Comparison of ENCODE assay signal across 19 cellular contexts in genomic region chr11:113664981-113665710, GRCh38. TPM values are rescaled to one million over a fixed set of nuclear protein-coding genes. Genes with fewer than 3 reads are reported as not detected.
DNase-seq lines count a peak whose midpoint lies in the region; ATAC-seq and TF ChIP-seq lines count a peak whose summit lies in the region.
"Had no signal": no experiment of that assay in that cellular context is flagged by ENCODE, and none has a peak within 500 bp of the region (broad histone marks: within the 10 kb centered on the region; RNA-seq: fewer than 3 reads in every experiment).

No MANE protein-coding gene starts in this region.

- H3K4me2 ChIP-seq in mammary epithelial cell (ENCODE audit: insufficient read depth, low read depth, low read length) = no peak overlapping the region

- H3K36me3 ChIP-seq in mammary epithelial cell (ENCODE audit: insufficient read depth, low read length) = no peaks in the 10 kb centered on the region
- H3K36me3 ChIP-seq: heart left ventricle had no signal

- H3K27ac ChIP-seq in mammary epithelial cell (ENCODE audit: insufficient read depth, low read depth, low read length) = no peak overlapping the region
- H3K27ac ChIP-seq: heart left ventricle, PC-9 had no signal

- no peak overlapping the region for H3K4me3 Mint-ChIP-seq in neural crest cell
- H3K4me3 Mint-ChIP-seq in activated CD4-positive, alpha-beta memory T cell treated with anti-CD3 and anti-CD28 coated beads for 36 hours = no peak overlapping the region
- H3K4me3 Mint-ChIP-seq: activated CD4-positive, alpha-beta T cell treated with anti-CD3 and anti-CD28 coated beads, Interleukin-2, amount 10 ng/mL, durations not matched to agents 7 days and 5 days; type B pancreatic cell had no signal

- 32% methylated on average over 8 of the region's 9 CpGs for WGBS in mammary epithelial cell (ENCODE audit: low coverage, missing lambda C conversion rate)

- CTCF ChIA-PET in mammary epithelial cell (lab: Charles Lee; ENCODE audit: low non-redundant PET) = no interaction called here
- CTCF ChIA-PET in activated CD4-positive, alpha-beta memory T cell treated with anti-CD3 and anti-CD28 coated beads for 36 hours (lab: Charles Lee) = no interaction called here

- no peak overlapping the region for H3K4me3 ChIP-seq in mammary epithelial cell (replicated peaks in 1 of 3; ENCODE audit: insufficient read depth in 1 of 3, low read depth in 2 of 3, low read length in 3 of 3)
- H3K4me3 ChIP-seq: heart left ventricle, PC-9 had no signal

- in situ Hi-C loops in mammary epithelial cell (cut with MboI; ENCODE audit: low sequenced_read_pairs in 2 of 2) = no loop called here

- H2AFZ ChIP-seq in mammary epithelial cell (ENCODE audit: low read depth, low read length) = peak overlapping the region; percentile 4
- H2AFZ ChIP-seq: PC-9 had no signal

- ATAC-seq in GM19455 (IDR thresholded peaks at IDR 0.05; ENCODE audit: unreplicated experiment) (no peak), HG03457 (IDR thresholded peaks at IDR 0.05; ENCODE audit: unreplicated experiment) (no peak)
- ATAC-seq: heart left ventricle, left cardiac atrium had no signal

- H3K9me3 ChIP-seq in mammary epithelial cell (replicated peaks; ENCODE audit: insufficient read depth, low read length) = no peaks in the 10 kb centered on the region

- H3K4me1 Mint-ChIP-seq in neural crest cell = peaks cover 5% of the 10 kb centered on the region
- H3K4me1 Mint-ChIP-seq in activated CD4-positive, alpha-beta memory T cell treated with anti-CD3 and anti-CD28 coated beads for 36 hours (ENCODE audit: low read depth) = no peaks in the 10 kb centered on the region
- H3K4me1 Mint-ChIP-seq: activated CD4-positive, alpha-beta T cell treated with anti-CD3 and anti-CD28 coated beads, Interleukin-2, amount 10 ng/mL, durations not matched to agents 7 days and 5 days had no signal

- H3K27me3 Mint-ChIP-seq in neural crest cell (ENCODE audit: low read depth) = no peaks in the 10 kb centered on the region
- H3K27me3 Mint-ChIP-seq in activated CD4-positive, alpha-beta memory T cell treated with anti-CD3 and anti-CD28 coated beads for 36 hours = no peaks in the 10 kb centered on the region
- H3K27me3 Mint-ChIP-seq: type B pancreatic cell had no signal

- TF ChIP-seq CTCF in mammary epithelial cell (conservative IDR thresholded peaks at IDR 0.05 in 1 of 2, IDR thresholded peaks at IDR 0.05 in 1 of 2; ENCODE audit: extremely low read depth in 1 of 2, insufficient read depth in 1 of 2, low read depth in 1 of 2, low read length in 2 of 2) (no peak), neural crest cell (conservative IDR thresholded peaks at IDR 0.05) (no peak)

- no peak overlapping the region for H3K9ac ChIP-seq in mammary epithelial cell (ENCODE audit: insufficient read depth, low read length)

- H4K20me1 ChIP-seq in mammary epithelial cell (ENCODE audit: insufficient read depth, low read length) = no peaks in the 10 kb centered on the region

- intact Hi-C loops in mammary epithelial cell (cut with micrococcal nuclease) = no loop called here
- intact Hi-C loops in activated CD4-positive, alpha-beta memory T cell treated with anti-CD3 and anti-CD28 coated beads for 36 hours (cut with micrococcal nuclease) = no loop called here

- H3K9me3 Mint-ChIP-seq in neural crest cell = peaks cover 4% of the 10 kb centered on the region
- peaks cover 15% of the 10 kb centered on the region for H3K9me3 Mint-ChIP-seq in activated CD4-positive, alpha-beta memory T cell treated with anti-CD3 and anti-CD28 coated beads for 36 hours
- H3K9me3 Mint-ChIP-seq: type B pancreatic cell had no signal

- no TSS peak for BruUV-seq in mammary epithelial cell (replicated peaks; lab: Mats Ljungman, UMichigan)

- H3K27me3 ChIP-seq in mammary epithelial cell (ENCODE audit: insufficient read depth, low read length) = no peaks in the 10 kb centered on the region
- H3K27me3 ChIP-seq: heart left ventricle had no signal

- dilution Hi-C loops in mammary epithelial cell (cut with HindIII; ENCODE audit: low sequenced_read_pairs) = no loop called here

- H3K36me3 Mint-ChIP-seq in neural crest cell (ENCODE audit: low read depth) = peaks cover 16% of the 10 kb centered on the region
- H3K36me3 Mint-ChIP-seq in activated CD4-positive, alpha-beta memory T cell treated with anti-CD3 and anti-CD28 coated beads for 36 hours = no peaks in the 10 kb centered on the region
- H3K36me3 Mint-ChIP-seq: type B pancreatic cell had no signal

- POLR2A ChIA-PET in activated CD4-positive, alpha-beta memory T cell treated with anti-CD3 and anti-CD28 coated beads for 36 hours (lab: Charles Lee) = no interaction called here

- H3K79me2 ChIP-seq in mammary epithelial cell (ENCODE audit: insufficient read depth, low read length) = no peaks in the 10 kb centered on the region

- peak overlapping the region; percentile 11 for H3K27ac Mint-ChIP-seq in neural crest cell (ENCODE audit: unreplicated experiment)
- H3K27ac Mint-ChIP-seq in activated CD4-positive, alpha-beta memory T cell treated with anti-CD3 and anti-CD28 coated beads for 36 hours = no peak overlapping the region
- H3K27ac Mint-ChIP-seq: activated CD4-positive, alpha-beta T cell treated with anti-CD3 and anti-CD28 coated beads, Interleukin-2, amount 10 ng/mL, durations not matched to agents 7 days and 5 days; type B pancreatic cell had no signal

- peak; percentile 54 for DNase-seq in H4 (ENCODE audit: low spot score)
- DNase-seq in OCI-M2 (lab: John Stamatoyannopoulos, UW; ENCODE audit: unreplicated experiment) = peak; percentile 44
- DNase-seq in mammary epithelial cell = no peak
- no peak for DNase-seq in neural crest cell (ENCODE audit: low read depth, low spot score)
- DNase-seq in activated CD4-positive, alpha-beta memory T cell treated with anti-CD3 and anti-CD28 coated beads for 36 hours = no peak
- DNase-seq in NK-92 (lab: John Stamatoyannopoulos, UW; ENCODE audit: unreplicated experiment) = no peak
- DNase-seq: activated CD4-positive, alpha-beta T cell treated with anti-CD3 and anti-CD28 coated beads, Interleukin-2, amount 10 ng/mL, durations not matched to agents 7 days and 5 days; heart left ventricle; IMR-90; left cardiac atrium; NCI-H1048; PC-9; retina; stimulated activated CD4-positive, alpha-beta T cell treated with anti-CD3 and anti-CD28 coated beads, Interleukin-4, amount 100 ng/mL, for 24 hours; T-helper 1 cell had no signal

- peaks cover 15% of the 10 kb centered on the region for H3K4me1 ChIP-seq in mammary epithelial cell (ENCODE audit: insufficient read depth, low read length)
- H3K4me1 ChIP-seq: heart left ventricle had no signal

RNA-seq across cellular contexts. Expression of gene TMPRSS5, which starts 41.0 kb away (rescaled TPM):
- 0.14 TPM in 1 of 2 replicates, not detected in the other for total RNA-seq in H4 (2014; rRNA removed; shearing (Covaris generic))
- total RNA-seq in mammary epithelial cell = under 1 TPM; 0.33 to 0.68 TPM
- polyA plus RNA-seq in mammary epithelial cell = 0.15 TPM
- not detected for polyA minus RNA-seq in mammary epithelial cell
- total RNA-seq in neural crest cell = 6.5 and 8.6 TPM in 2 replicates
- 1 to 10 TPM; 1.1 to 1.9 TPM for total RNA-seq in activated CD4-positive, alpha-beta memory T cell treated with anti-CD3 and anti-CD28 coated beads for 36 hours
- total RNA-seq: G401 had no signal

Comparison
In these comparisons a context has a peak if more than half of its experiments do, and no peak if none do; other contexts are left out.
1. DNase-seq: peak in H4 (single experiment) and OCI-M2 (single experiment); none in mammary epithelial cell (single experiment), neural crest cell (single experiment), activated CD4-positive, alpha-beta memory T cell treated with anti-CD3 and anti-CD28 coated beads for 36 hours (single experiment) and NK-92 (single experiment).